ENCODE assay signal across 1 cellular context in genomic region chr2:73176881-73177644, GRCh38.
TF ChIP-seq lines count a peak whose summit lies in the region.

No MANE protein-coding gene starts in this region.

TF ChIP-seq in SK-N-SH, 30 proteins besides CTCF, POLR2A, EP300 and RAD21 (continued from another document):
- TF ChIP-seq NFIC (IDR thresholded peaks at IDR 0.05; ENCODE audit: borderline replicate concordance) (no peak), YY1 (IDR thresholded peaks at IDR 0.05; ENCODE audit: low read depth) (no peak), RCOR1 (IDR thresholded peaks at IDR 0.05; ENCODE audit: low read length) (0 out of 2 replicates have a peak, but pooled peaks have one; percentile 47)
